28 cellular contexts compared by ENCODE assay signal in genomic region chr22:50415426-50415825, GRCh38.
"Had no signal": no experiment of that assay in that cellular context is flagged by ENCODE, and none has a peak within 500 bp of the region (broad histone marks: within the 10 kb centered on the region; RNA-seq: fewer than 3 reads in every experiment).

No MANE protein-coding gene starts in this region.

- H3K4me1 Mint-ChIP-seq: stimulated activated naive CD8-positive, alpha-beta T cell treated with anti-CD3 and anti-CD28 coated beads, Interleukin-15, amount 100 ng/mL, for 72 hours had no signal

- H3K4me1 ChIP-seq: colonic mucosa, foreskin keratinocyte, parathyroid adenoma, uterus had no signal

- H3K4me3 Mint-ChIP-seq: memory B cell; natural killer cell; stimulated activated naive CD8-positive, alpha-beta T cell treated with anti-CD3 and anti-CD28 coated beads, Interleukin-15, amount 100 ng/mL, for 72 hours had no signal

- H3K9me3 Mint-ChIP-seq: memory B cell; natural killer cell; stimulated activated naive CD8-positive, alpha-beta T cell treated with anti-CD3 and anti-CD28 coated beads, Interleukin-15, amount 100 ng/mL, for 72 hours had no signal

- H3K27ac Mint-ChIP-seq: memory B cell, natural killer cell had no signal

- H3K4me2 ChIP-seq: smooth muscle cell had no signal

- H3K9me3 ChIP-seq: colonic mucosa, esophagus muscularis mucosa, gastroesophageal sphincter, heart left ventricle, neutrophil, testis, tibial artery, upper lobe of left lung, uterus had no signal

- H3K79me2 ChIP-seq: parathyroid adenoma had no signal

- H3K27me3 Mint-ChIP-seq: memory B cell; progenitor cell of endocrine pancreas; stimulated activated naive CD8-positive, alpha-beta T cell treated with anti-CD3 and anti-CD28 coated beads, Interleukin-15, amount 100 ng/mL, for 72 hours had no signal

- H3K4me3 ChIP-seq: colonic mucosa, esophagus muscularis mucosa, gastroesophageal sphincter, heart left ventricle, lung, smooth muscle cell, testis, tibial artery, upper lobe of left lung, uterus had no signal

- H3K27me3 ChIP-seq: colonic mucosa, esophagus muscularis mucosa, foreskin keratinocyte, gastroesophageal sphincter, heart left ventricle, neutrophil, testis, tibial artery, upper lobe of left lung, uterus had no signal

- ATAC-seq: foreskin keratinocyte; gastroesophageal sphincter; heart left ventricle; left colon; left ventricle myocardium superior; natural killer cell; sciatic nerve; stimulated activated naive CD8-positive, alpha-beta T cell treated with anti-CD3 and anti-CD28 coated beads, Interleukin-15, amount 100 ng/mL, for 72 hours had no signal

- H2AFZ ChIP-seq: parathyroid adenoma had no signal

- H3K27ac ChIP-seq: colonic mucosa, esophagus muscularis mucosa, foreskin keratinocyte, gastroesophageal sphincter, heart left ventricle, neutrophil, parathyroid adenoma, testis, tibial artery, upper lobe of left lung, uterus had no signal

- H3K36me3 ChIP-seq: uterus had no signal

- DNase-seq: colonic mucosa; dermis blood vessel endothelial cell; effector memory CD4-positive, alpha-beta T cell; foreskin keratinocyte; hippocampal formation; left colon; left ventricle myocardium superior; natural killer cell; stimulated activated CD4-positive, alpha-beta T cell treated with anti-CD3 and anti-CD28 coated beads, Interleukin-12 subunit alpha, Interleukin-12 subunit beta, amount 100 ng/mL, for 4 hours; stimulated activated CD4-positive, alpha-beta T cell treated with anti-CD3 and anti-CD28 coated beads, Interleukin-1b, Interleukin-23, amount 100 ng/mL, for 48 hours; stimulated activated CD4-positive, alpha-beta T cell treated with anti-CD3 and anti-CD28 coated beads, Interleukin-4, amount 100 ng/mL, for 1 hour; stimulated activated CD8-positive, alpha-beta memory T cell treated with anti-CD3 and anti-CD28 coated beads, Interleukin-4, amount 100 ng/mL, for 48 hours; stimulated activated naive CD4-positive, alpha-beta T cell; stimulated activated naive CD8-positive, alpha-beta T cell treated with anti-CD3 and anti-CD28 coated beads, Interleukin-15, amount 100 ng/mL, for 72 hours; testis; tibial artery; upper lobe of left lung; uterus had no signal
